Comparison of ENCODE assay signal across 25 cellular contexts in the genomic region with DNA sequence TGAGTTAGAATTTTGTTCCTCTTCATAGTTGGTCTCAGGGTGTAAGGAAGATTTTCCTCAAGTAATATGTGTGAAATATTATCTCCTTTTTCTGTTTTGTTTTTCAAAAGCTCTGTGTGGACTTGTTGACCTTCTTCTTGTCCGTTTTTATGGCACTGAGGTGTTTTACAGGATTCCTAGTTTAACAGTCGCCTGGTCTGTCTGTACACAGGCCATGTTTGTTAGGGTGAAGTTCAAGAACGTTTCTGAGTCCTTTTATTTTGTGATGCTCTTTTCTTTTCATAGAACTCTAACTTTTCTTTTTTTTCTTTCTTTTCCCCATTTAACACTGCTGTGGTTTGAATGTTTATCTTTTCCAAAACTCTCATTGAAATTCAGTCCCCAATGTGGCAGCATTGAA. TPM values are rescaled to one million over a fixed set of nuclear protein-coding genes. Genes with fewer than 3 reads are reported as not detected.
"Had no signal": no experiment of that assay in that cellular context is flagged by ENCODE, and none has a peak within 500 bp of the region (broad histone marks: within the 10 kb centered on the region; RNA-seq: fewer than 3 reads in every experiment).

No MANE protein-coding gene starts in this region.

- H3K9me3 ChIP-seq: colonic mucosa, ovary, suprapubic skin, vagina had no signal

- H3K36me3 ChIP-seq: colonic mucosa, lower lobe of right lung, ovary, suprapubic skin, transverse colon, vagina had no signal

- H3K27ac ChIP-seq: colonic mucosa, epithelial cell of prostate, gastroesophageal sphincter, lower lobe of right lung, ovary, suprapubic skin, vagina had no signal

- ATAC-seq: esophagus mucosa; gastroesophageal sphincter; heart right ventricle; lower lobe of right lung; natural killer cell; right cardiac atrium; stimulated activated naive B cell treated with anti-CD40 and anti-IgM and Interleukin-4, amounts not matched to agents 10 μg/mL and 1 μg/mL and 100 μg/mL, for 72 hours; stimulated activated naive CD8-positive, alpha-beta T cell treated with anti-CD3 and anti-CD28 coated beads, Interleukin-15, amount 100 ng/mL, for 72 hours had no signal

- H3K27me3 ChIP-seq: colonic mucosa, gastroesophageal sphincter, heart right ventricle, ovary, suprapubic skin, transverse colon, vagina had no signal

- H3K4me3 ChIP-seq: colonic mucosa, gastroesophageal sphincter, heart right ventricle, lower lobe of right lung, ovary, suprapubic skin, transverse colon, vagina had no signal

- DNase-seq: colonic mucosa; effector CD8-positive, alpha-beta T cell; endodermal cell; foreskin fibroblast; heart right ventricle; hypothalamus; immature natural killer cell; islet precursor cell; kidney glomerular epithelial cell; lower lobe of right lung; natural killer cell; occipital lobe; ovary; right cardiac atrium; small intestine; stimulated activated CD4-positive, alpha-beta T cell treated with anti-CD3 and anti-CD28 coated beads, Interleukin-15, amount 100 ng/mL, for 24 hours; stimulated activated CD4-positive, alpha-beta T cell treated with anti-CD3 and anti-CD28 coated beads, Interleukin-2, amount 100 ng/mL, for 48 hours; stimulated activated naive B cell treated with anti-CD40 and anti-IgM and Interleukin-4, amounts not matched to agents 10 μg/mL and 1 μg/mL and 100 μg/mL, for 72 hours; stimulated activated naive CD8-positive, alpha-beta T cell treated with anti-CD3 and anti-CD28 coated beads, Interleukin-15, amount 100 ng/mL, for 72 hours; transverse colon had no signal

- FAIRE-seq: small intestine had no signal

- H3K4me1 ChIP-seq: colonic mucosa, gastroesophageal sphincter, lower lobe of right lung, suprapubic skin, vagina had no signal

RNA-seq across cellular contexts. Expression of a gene that starts 18.5 kb away (rescaled TPM):
- total RNA-seq: natural killer cell had no signal
- polyA plus RNA-seq: immature natural killer cell had no signal
